In the genomic region with DNA sequence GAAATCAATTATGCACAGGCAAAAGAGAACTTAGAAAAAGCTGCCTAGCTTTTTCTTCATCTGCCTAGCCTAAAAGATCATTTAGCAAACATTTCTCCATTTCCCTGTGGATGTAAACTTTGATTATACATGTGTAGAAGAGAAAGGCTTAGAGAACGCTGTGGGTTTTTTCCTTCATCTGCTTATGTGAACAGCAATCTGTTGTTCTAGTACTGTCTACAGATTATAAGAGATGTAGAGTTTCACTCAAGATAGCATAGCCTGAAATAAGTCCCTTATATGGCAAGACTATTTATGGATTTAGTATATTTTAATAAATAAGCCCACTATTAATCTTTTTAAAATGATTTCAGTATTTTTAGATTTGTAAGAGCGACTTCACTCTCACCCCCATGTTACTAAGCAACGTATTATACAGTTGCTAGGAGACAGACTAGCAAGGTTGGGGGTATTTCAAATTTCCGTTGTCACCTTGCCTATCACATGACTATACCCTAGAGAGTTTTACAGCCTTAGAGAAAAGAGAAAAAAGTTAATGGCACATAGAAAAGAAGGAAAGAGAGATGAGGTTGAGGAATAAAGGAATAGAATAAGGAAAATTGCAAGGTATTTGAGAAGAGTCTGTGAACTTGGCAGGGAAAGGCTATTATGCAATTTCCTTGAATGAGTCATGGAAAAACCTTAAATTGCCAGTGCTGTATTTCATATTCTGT, we compare ENCODE assay signal across 9 cellular contexts. TPM values are rescaled to one million over a fixed set of nuclear protein-coding genes. Genes with fewer than 3 reads are reported as not detected.
DNase-seq lines count a peak whose midpoint lies in the region; ATAC-seq lines count a peak whose summit lies in the region.
"Had no signal": no experiment of that assay in that cellular context is flagged by ENCODE, and none has a peak within 500 bp of the region (broad histone marks: within the 10 kb centered on the region; RNA-seq: fewer than 3 reads in every experiment).

No MANE protein-coding gene starts in this region.

- CTCF ChIA-PET in naive thymus-derived CD4-positive, alpha-beta T cell (lab: Charles Lee) = no interaction called here

- no peaks in the 10 kb centered on the region for H3K9me3 ChIP-seq in naive thymus-derived CD4-positive, alpha-beta T cell (ENCODE audit: control insufficient read depth in 2 of 3, low read length in 3 of 3)

- peak; percentile 64 for ATAC-seq in esophagus mucosa
- ATAC-seq in naive thymus-derived CD4-positive, alpha-beta T cell = peak; percentile 92
- no peak for ATAC-seq in HG03354 (IDR thresholded peaks at IDR 0.05; ENCODE audit: poor library complexity, severe bottlenecking, unreplicated experiment)

- DNase-seq in DMS53 (lab: John Stamatoyannopoulos, UW) = peak; percentile 78
- DNase-seq in DMS53 treated with DMSO at 0.1 percent for 48 hours (lab: John Stamatoyannopoulos, UW; ENCODE audit: unreplicated experiment) = no peak
- DNase-seq in NCI-H187 (lab: John Stamatoyannopoulos, UW) = peak; percentile 56 to 63
- peak in 6 of 9 donors; percentile 30 to 64 (median 46) for DNase-seq in naive thymus-derived CD4-positive, alpha-beta T cell
- no peak for DNase-seq in hepatic stellate cell (ENCODE audit: low spot score)

- H3K27ac Mint-ChIP-seq in T-helper 1 cell treated with Interleukin-12 subunit alpha and Interleukin-12 subunit beta and Interleukin-4 antibody, amounts not matched to agents 30 μg/mL and 1 μg/mL, for 36 hours = peak overlapping the region; percentile 68
- peak overlapping the region in 4 of 9 donors; percentile 4 to 75 (median 22) for H3K27ac Mint-ChIP-seq in naive thymus-derived CD4-positive, alpha-beta T cell

- H3K27ac ChIP-seq in naive thymus-derived CD4-positive, alpha-beta T cell (ENCODE audit: low read depth, low read length) = no peak overlapping the region
- H3K27ac ChIP-seq: 22Rv1 had no signal

- POLR2A ChIA-PET in naive thymus-derived CD4-positive, alpha-beta T cell (lab: Charles Lee) = interaction anchor here (0.8 to 3.6 kb wide), 4 partner anchors 10 to 70 kb away, joined by 3 to 21 read pairs (median 9); partner anchors contain the start of genes TUBA1A and TUBA1B

- peaks cover 12% of the 10 kb centered on the region for H3K4me1 Mint-ChIP-seq in T-helper 1 cell treated with Interleukin-12 subunit alpha and Interleukin-12 subunit beta and Interleukin-4 antibody, amounts not matched to agents 30 μg/mL and 1 μg/mL, for 36 hours (ENCODE audit: low read depth)
- H3K4me1 Mint-ChIP-seq in naive thymus-derived CD4-positive, alpha-beta T cell = peaks cover 7 to 15% (median 14%) of the 10 kb centered on the region in 7 donors

- H3K36me3 Mint-ChIP-seq in T-helper 1 cell treated with Interleukin-12 subunit alpha and Interleukin-12 subunit beta and Interleukin-4 antibody, amounts not matched to agents 30 μg/mL and 1 μg/mL, for 36 hours (ENCODE audit: low read depth) = no peaks in the 10 kb centered on the region
- no peaks in the 10 kb centered on the region for H3K36me3 Mint-ChIP-seq in naive thymus-derived CD4-positive, alpha-beta T cell

- no peaks in the 10 kb centered on the region for H3K36me3 ChIP-seq in naive thymus-derived CD4-positive, alpha-beta T cell (ENCODE audit: control insufficient read depth in 2 of 3, insufficient read depth in 3 of 3, low read length in 3 of 3)

- no peak overlapping the region for H3K4me3 ChIP-seq in naive thymus-derived CD4-positive, alpha-beta T cell (ENCODE audit: low read length)

- H3K9me3 Mint-ChIP-seq in T-helper 1 cell treated with Interleukin-12 subunit alpha and Interleukin-12 subunit beta and Interleukin-4 antibody, amounts not matched to agents 30 μg/mL and 1 μg/mL, for 36 hours = no peaks in the 10 kb centered on the region
- H3K9me3 Mint-ChIP-seq in naive thymus-derived CD4-positive, alpha-beta T cell = no peaks in the 10 kb centered on the region

- no peaks in the 10 kb centered on the region for H3K27me3 ChIP-seq in naive thymus-derived CD4-positive, alpha-beta T cell (ENCODE audit: control insufficient read depth in 2 of 2, insufficient read depth in 2 of 2, low read length in 2 of 2)

- intact Hi-C loops in naive thymus-derived CD4-positive, alpha-beta T cell (cut with micrococcal nuclease) = loop anchor here (1.0 kb wide), 1 partner anchor 12 kb away; the partner anchor contains the start of gene TUBA1A (in 2 of the 2)

- H3K27me3 Mint-ChIP-seq in T-helper 1 cell treated with Interleukin-12 subunit alpha and Interleukin-12 subunit beta and Interleukin-4 antibody, amounts not matched to agents 30 μg/mL and 1 μg/mL, for 36 hours (ENCODE audit: low read depth) = peaks cover 13% of the 10 kb centered on the region
- H3K27me3 Mint-ChIP-seq in naive thymus-derived CD4-positive, alpha-beta T cell = peaks cover 0 to 19% (median 0%) of the 10 kb centered on the region in 5 donors

- H3K4me1 ChIP-seq in naive thymus-derived CD4-positive, alpha-beta T cell (ENCODE audit: control insufficient read depth in 2 of 2, insufficient read depth in 2 of 2, low read length in 2 of 2) = peaks cover 0 to 6% of the 10 kb centered on the region in 2 donors

- no peak overlapping the region for H3K4me3 Mint-ChIP-seq in T-helper 1 cell treated with Interleukin-12 subunit alpha and Interleukin-12 subunit beta and Interleukin-4 antibody, amounts not matched to agents 30 μg/mL and 1 μg/mL, for 36 hours
- H3K4me3 Mint-ChIP-seq in naive thymus-derived CD4-positive, alpha-beta T cell = no peak overlapping the region

RNA-seq across cellular contexts. Expression of gene TUBA1A, which starts 12.2 kb away (rescaled TPM):
- 14.0 TPM for total RNA-seq in esophagus mucosa
- total RNA-seq in naive thymus-derived CD4-positive, alpha-beta T cell = 100 to 1,000 TPM in 2 of 5 experiments, 10 to 100 TPM in 3; 61.8 to 492 (median 98.8) TPM
- 100 to 1,000 TPM; 176 to 178 TPM for polyA plus RNA-seq in naive thymus-derived CD4-positive, alpha-beta T cell

Comparison
In these comparisons a context has a peak if more than half of its experiments do, and no peak if none do; other contexts are left out.
1. DNase-seq: peak in DMS53 (single experiment), NCI-H187 (2 of 2) and naive thymus-derived CD4-positive, alpha-beta T cell (6 of 9); none in DMS53 treated with DMSO at 0.1 percent for 48 hours (single experiment) and hepatic stellate cell (single experiment).